36 cellular contexts compared by ENCODE assay signal in the genomic region with DNA sequence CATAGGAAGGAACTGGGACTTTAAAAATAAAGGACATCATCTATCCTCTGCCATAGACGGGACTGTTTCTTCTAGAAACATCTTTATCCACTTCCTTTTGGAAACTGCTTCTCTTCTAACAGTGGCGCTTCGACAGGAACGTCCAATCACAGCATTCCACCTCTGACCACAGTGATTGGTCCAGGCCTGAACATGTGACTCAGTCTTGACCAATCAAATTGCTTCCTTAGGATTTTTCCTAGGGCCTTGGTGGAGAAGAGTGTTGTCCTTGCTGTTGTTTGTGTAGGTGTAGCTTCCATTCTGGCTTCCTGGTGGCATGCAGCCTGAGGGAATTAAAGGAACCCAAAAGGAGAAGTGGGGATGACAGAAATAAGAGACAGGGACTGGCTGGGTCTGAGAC.
"Had no signal": no experiment of that assay in that cellular context is flagged by ENCODE, and none has a peak within 500 bp of the region (broad histone marks: within the 10 kb centered on the region; RNA-seq: fewer than 3 reads in every experiment).

No MANE protein-coding gene starts in this region.

- FAIRE-seq: RCC 7860 had no signal

- DNase-seq: activated B cell treated with CpG ODN at 0.5 μM for 24 hours; activated CD4-positive, alpha-beta memory T cell treated with anti-CD3 and anti-CD28 coated beads for 36 hours; activated CD4-positive, alpha-beta T cell treated with anti-CD3 and anti-CD28 coated beads for 4 hours; activated CD4-positive, alpha-beta T cell treated with anti-CD3 and anti-CD28 coated beads, Interleukin-2, amount 50 U/mL, for 1 hour; activated CD4-positive, CD25-positive, alpha-beta regulatory T cell treated with anti-CD3 and anti-CD28 coated beads, Interleukin-2, amount 50 U/mL, for 72 hours; activated CD8-positive, alpha-beta memory T cell treated with anti-CD3 and anti-CD28 coated beads, Interleukin-2, amount 50 U/mL, for 48 hours; activated effector memory CD4-positive, alpha-beta T cell treated with anti-CD3 and anti-CD28 coated beads, Interleukin-2, amount 50 U/mL, for 16 hours; activated naive CD4-positive, alpha-beta T cell; activated naive CD4-positive, alpha-beta T cell treated with anti-CD3 and anti-CD28 coated beads, Interleukin-2, amount 50 U/mL, for 16 hours; activated naive CD8-positive, alpha-beta T cell treated with anti-CD3 and anti-CD28 coated beads for 36 hours; activated T-cell treated with anti-CD3 and anti-CD28 coated beads, Interleukin-2, amount 50 U/mL, for 1 hour; activated T-cell treated with anti-CD3 and anti-CD28 coated beads, Interleukin-2, amount 50 U/mL, for 72 hours; amniotic stem cell; aorta; brain microvascular endothelial cell; central memory CD4-positive, alpha-beta T cell; Kasumi-1; KG1; MG63; NCI-H1092 treated with DMSO at 0.1 percent for 48 hours; NCI-H1417; NCI-H146; NCI-H187; NCI-H2029 treated with DMSO at 0.1 percent for 48 hours; NCI-H2107; NCI-H2171; NCI-H510A; NCI-H526; NCI-H748 treated with DMSO at 0.1 percent for 48 hours; NK-92 treated with Interleukin-12 subunit alpha and Interleukin-12 subunit beta, amount 100 ng/mL, for 24 hours; PC-9; Right ventricle myocardium superior had no signal

- H3K27me3 ChIP-seq: brain microvascular endothelial cell, MG63 had no signal

- H3K9me3 ChIP-seq: MG63 had no signal

- H3K4me3 Mint-ChIP-seq: activated B cell treated with CpG ODN at 0.5 μM for 24 hours; activated CD4-positive, alpha-beta memory T cell treated with anti-CD3 and anti-CD28 coated beads for 36 hours; activated naive CD8-positive, alpha-beta T cell treated with anti-CD3 and anti-CD28 coated beads for 36 hours; activated T-cell treated with anti-CD3 and anti-CD28 coated beads, Interleukin-2, amount 50 U/mL, for 72 hours; activated T-helper 17 cell treated with anti-CD3 and anti-CD28 coated beads, Interleukin-2, amount 50 U/mL, for 72 hours; T-helper 1 cell treated with Interleukin-12 subunit alpha and Interleukin-12 subunit beta and Interleukin-4 antibody, amounts not matched to agents 30 μg/mL and 1 μg/mL, for 36 hours; T-helper 2 cell treated with Interferon-gamma antibody and Interleukin-4, amounts not matched to agents 5 μg/mL and 100 μg/mL, for 36 hours had no signal

- H3K36me3 Mint-ChIP-seq: activated CD4-positive, alpha-beta memory T cell treated with anti-CD3 and anti-CD28 coated beads for 36 hours; activated naive CD8-positive, alpha-beta T cell treated with anti-CD3 and anti-CD28 coated beads for 36 hours had no signal

- H3K27me3 Mint-ChIP-seq: activated B cell treated with CpG ODN at 0.5 μM for 24 hours; activated CD4-positive, alpha-beta memory T cell treated with anti-CD3 and anti-CD28 coated beads for 36 hours; activated T-helper 17 cell treated with anti-CD3 and anti-CD28 coated beads, Interleukin-2, amount 50 U/mL, for 72 hours had no signal

- H3K27ac ChIP-seq: brain microvascular endothelial cell, PC-9 had no signal

- ATAC-seq: activated T-cell treated with anti-CD3 and anti-CD28 coated beads, Interleukin-2, amount 50 U/mL, for 72 hours; activated T-helper 17 cell treated with anti-CD3 and anti-CD28 coated beads, Interleukin-2, amount 50 U/mL, for 72 hours had no signal

- H3K27ac Mint-ChIP-seq: activated B cell treated with CpG ODN at 0.5 μM for 24 hours; activated CD4-positive, alpha-beta memory T cell treated with anti-CD3 and anti-CD28 coated beads for 36 hours; activated naive CD8-positive, alpha-beta T cell treated with anti-CD3 and anti-CD28 coated beads for 36 hours; activated T-cell treated with anti-CD3 and anti-CD28 coated beads, Interleukin-2, amount 50 U/mL, for 72 hours; activated T-helper 17 cell treated with anti-CD3 and anti-CD28 coated beads, Interleukin-2, amount 50 U/mL, for 72 hours; T-helper 1 cell treated with Interleukin-12 subunit alpha and Interleukin-12 subunit beta and Interleukin-4 antibody, amounts not matched to agents 30 μg/mL and 1 μg/mL, for 36 hours; T-helper 2 cell treated with Interferon-gamma antibody and Interleukin-4, amounts not matched to agents 5 μg/mL and 100 μg/mL, for 36 hours had no signal

- H3K4me3 ChIP-seq: MG63, PC-9 had no signal

- H3K4me2 ChIP-seq: PC-9 had no signal

- H3K36me3 ChIP-seq: brain microvascular endothelial cell, MG63 had no signal

- H3K4me1 Mint-ChIP-seq: activated B cell treated with CpG ODN at 0.5 μM for 24 hours; activated naive CD8-positive, alpha-beta T cell treated with anti-CD3 and anti-CD28 coated beads for 36 hours; activated T-helper 17 cell treated with anti-CD3 and anti-CD28 coated beads, Interleukin-2, amount 50 U/mL, for 72 hours had no signal
